ENCODE assay signal across 13 cellular contexts in the genomic region with DNA sequence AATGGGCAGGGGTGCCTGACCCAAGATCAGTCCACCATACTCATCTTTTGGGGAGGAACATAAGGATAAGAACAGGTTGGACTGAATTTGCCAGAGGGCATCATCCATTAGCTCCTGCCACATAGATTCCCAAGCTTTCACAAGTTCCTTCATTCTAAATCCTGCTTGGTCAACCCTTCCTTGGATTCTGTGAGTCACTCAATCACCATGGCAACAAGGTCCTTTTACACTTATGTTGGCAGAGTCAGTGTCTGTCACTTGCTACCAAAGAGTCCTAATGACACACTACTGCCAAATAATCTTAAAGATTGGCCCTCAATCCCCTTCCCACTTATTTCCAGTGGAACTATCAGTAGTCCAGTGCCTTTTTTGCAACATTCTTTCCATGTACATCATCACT. TPM values are rescaled to one million over a fixed set of nuclear protein-coding genes. Genes with fewer than 3 reads are reported as not detected.
A peak's percentile ranks its signal among the peaks of the same experiment; 100 is the strongest.
DNase-seq lines count a peak whose midpoint lies in the region; ATAC-seq and TF ChIP-seq lines count a peak whose summit lies in the region.
"Had no signal": no experiment of that assay in that cellular context is flagged by ENCODE, and none has a peak within 500 bp of the region (broad histone marks: within the 10 kb centered on the region; RNA-seq: fewer than 3 reads in every experiment).

No MANE protein-coding gene starts in this region.

- H2AFZ ChIP-seq in mammary epithelial cell (ENCODE audit: low read depth, low read length): no peak overlapping the region

- H3K27ac ChIP-seq in mammary epithelial cell (ENCODE audit: insufficient read depth, low read depth, low read length): no peak overlapping the region
- H3K27ac ChIP-seq in layer of hippocampus (ENCODE audit: low read depth, low read length): peak overlapping the region; percentile 53
- H3K27ac ChIP-seq: thoracic aorta had no signal

- H3K9me3 ChIP-seq in Caco-2 (no peaks in the 10 kb centered on the region), mammary epithelial cell (replicated peaks; ENCODE audit: insufficient read depth, low read length) (no peaks in the 10 kb centered on the region)
- H3K9me3 ChIP-seq: thoracic aorta had no signal

- BruUV-seq in Caco-2 (replicated peaks; lab: Mats Ljungman, UMichigan) (no TSS peak), mammary epithelial cell (replicated peaks; lab: Mats Ljungman, UMichigan) (no TSS peak)

- H3K9ac ChIP-seq in mammary epithelial cell (ENCODE audit: insufficient read depth, low read length): no peak overlapping the region

- no peak for ATAC-seq in GM19351 (IDR thresholded peaks at IDR 0.05; ENCODE audit: unreplicated experiment)
- no peak for ATAC-seq in HG02938 (IDR thresholded peaks at IDR 0.05; ENCODE audit: unreplicated experiment)
- ATAC-seq: natural killer cell had no signal

- no peaks in the 10 kb centered on the region for H4K20me1 ChIP-seq in mammary epithelial cell (ENCODE audit: insufficient read depth, low read length)

- DNase-seq in Caco-2 (peak in 1 of 2 experiments; percentile 43), LoVo (ENCODE audit: low spot score) (peak; percentile 50), mammary epithelial cell (peak; percentile 59), posterior cingulate gyrus (no peak), head of caudate nucleus (no peak)
- DNase-seq: natural killer cell; NCI-H2081 treated with DMSO at 0.1 percent for 48 hours; stimulated activated CD4-positive, alpha-beta T cell treated with anti-CD3 and anti-CD28 coated beads, Interleukin-4, amount 100 ng/mL, for 24 hours had no signal

- in situ Hi-C loops in mammary epithelial cell (cut with MboI; ENCODE audit: low sequenced_read_pairs in 2 of 2): no loop called here

- no peak for TF ChIP-seq CTCF in Caco-2 (IDR thresholded peaks at IDR 0.05; ENCODE audit: insufficient read depth in 1 of 2, low read depth in 1 of 2, low read length in 1 of 2, severe bottlenecking in 1 of 2, unreplicated experiment in 1 of 2)
- no peak for TF ChIP-seq CTCF in mammary epithelial cell (conservative IDR thresholded peaks at IDR 0.05 in 1 of 2, IDR thresholded peaks at IDR 0.05 in 1 of 2; ENCODE audit: extremely low read depth in 1 of 2, insufficient read depth in 1 of 2, low read depth in 1 of 2, low read length in 2 of 2)

- H3K27me3 ChIP-seq in Caco-2 (replicated peaks; ENCODE audit: control insufficient read depth, insufficient read depth, low read length) (no peaks in the 10 kb centered on the region; the same call in 1 of the 2 replicates), mammary epithelial cell (ENCODE audit: insufficient read depth, low read length) (no peaks in the 10 kb centered on the region), layer of hippocampus (ENCODE audit: control insufficient read depth, insufficient read depth, low read length) (no peaks in the 10 kb centered on the region)

- CTCF ChIA-PET in Caco-2 (lab: Charles Lee): interaction anchor here (1.0 to 2.6 kb wide), 2 partner anchors 15 to 63 kb away, joined by 4 to 21 read pairs; no protein-coding TSS in a partner anchor
- CTCF ChIA-PET in mammary epithelial cell (lab: Charles Lee; ENCODE audit: low non-redundant PET): no interaction called here

- dilution Hi-C loops in mammary epithelial cell (cut with HindIII; ENCODE audit: low sequenced_read_pairs): no loop called here

- no peaks in the 10 kb centered on the region for H3K79me2 ChIP-seq in mammary epithelial cell (ENCODE audit: insufficient read depth, low read length)

- peaks cover 24% of the 10 kb centered on the region for H3K4me1 Mint-ChIP-seq in Caco-2 (ENCODE audit: low read depth, unreplicated experiment)

- no peaks in the 10 kb centered on the region for H3K36me3 Mint-ChIP-seq in Caco-2 (ENCODE audit: insufficient read depth, unreplicated experiment)
- H3K36me3 Mint-ChIP-seq: natural killer cell had no signal

- H3K27me3 Mint-ChIP-seq in Caco-2 (ENCODE audit: insufficient read depth, unreplicated experiment): no peaks in the 10 kb centered on the region

- peak overlapping the region; percentile 32 for H3K27ac Mint-ChIP-seq in Caco-2 (ENCODE audit: unreplicated experiment)
- H3K27ac Mint-ChIP-seq: natural killer cell had no signal

- no peaks in the 10 kb centered on the region for H3K36me3 ChIP-seq in Caco-2 (ENCODE audit: control insufficient read depth, insufficient read depth, low read length)
- H3K36me3 ChIP-seq in mammary epithelial cell (ENCODE audit: insufficient read depth, low read length): no peaks in the 10 kb centered on the region
- H3K36me3 ChIP-seq: thoracic aorta had no signal

- H3K4me3 ChIP-seq in Caco-2 (ENCODE audit: low read depth, low read length): no peak overlapping the region
- no peak overlapping the region for H3K4me3 ChIP-seq in mammary epithelial cell (replicated peaks in 1 of 3; ENCODE audit: insufficient read depth in 1 of 3, low read depth in 2 of 3, low read length in 3 of 3)

- H3K4me3 Mint-ChIP-seq in Caco-2 (ENCODE audit: unreplicated experiment): peak overlapping the region; percentile 14
- H3K4me3 Mint-ChIP-seq: natural killer cell had no signal

- POLR2A ChIA-PET in Caco-2 (lab: Charles Lee): no interaction called here

- no peak overlapping the region for H3K4me2 ChIP-seq in mammary epithelial cell (ENCODE audit: insufficient read depth, low read depth, low read length)

- intact Hi-C loops in Caco-2 (cut with micrococcal nuclease; ENCODE audit: unreplicated experiment) (no loop called here), mammary epithelial cell (cut with micrococcal nuclease) (no loop called here), posterior cingulate gyrus (cut with DNase I) (loop anchor here (10.0 kb wide), 1 partner anchor 62 kb away; no protein-coding TSS in a partner anchor), head of caudate nucleus (cut with DNase I) (loop anchor here (10.0 kb wide), 1 partner anchor 48 kb away; a partner anchor contains a TSS)

- H3K4me1 ChIP-seq in Caco-2 (peaks cover 17% of the 10 kb centered on the region), mammary epithelial cell (ENCODE audit: insufficient read depth, low read length) (no peaks in the 10 kb centered on the region)

- H3K9me3 Mint-ChIP-seq in Caco-2 (ENCODE audit: unreplicated experiment): no peaks in the 10 kb centered on the region
- H3K9me3 Mint-ChIP-seq: natural killer cell had no signal

RNA-seq across cellular contexts. Expression of a gene that starts 5.0 kb away (rescaled TPM):
- total RNA-seq in Caco-2 (2022) (0.48 and 1.1 TPM in 2 replicates), mammary epithelial cell (not detected)
- polyA plus RNA-seq in mammary epithelial cell: not detected
- polyA minus RNA-seq in mammary epithelial cell: not detected
- total RNA-seq: activated CD8-positive, alpha-beta memory T cell treated with anti-CD3 and anti-CD28 coated beads for 36 hours; natural killer cell had no signal

RNA-seq across cellular contexts. Expression of a gene that starts 50.4 kb away (rescaled TPM):
- total RNA-seq in Caco-2 (2022) (12.5 and 15.1 TPM in 2 replicates), mammary epithelial cell (10 to 100 TPM; 10.8 to 15.9 TPM)
- polyA plus RNA-seq in mammary epithelial cell: 1.9 TPM
- 0.83 TPM for polyA minus RNA-seq in mammary epithelial cell

Comparison
In these comparisons a context has a peak if more than half of its experiments do, and no peak if none do; other contexts are left out.
1. DNase-seq: peak in LoVo (single experiment) and mammary epithelial cell (single experiment); none in posterior cingulate gyrus (0 of 10) and head of caudate nucleus (0 of 42).
2. intact Hi-C loops: an anchor here in posterior cingulate gyrus (10.0 kb wide) and head of caudate nucleus (10.0 kb wide); none called in Caco-2 and mammary epithelial cell.